ENCODE assay signal across 11 cellular contexts in the genomic region with DNA sequence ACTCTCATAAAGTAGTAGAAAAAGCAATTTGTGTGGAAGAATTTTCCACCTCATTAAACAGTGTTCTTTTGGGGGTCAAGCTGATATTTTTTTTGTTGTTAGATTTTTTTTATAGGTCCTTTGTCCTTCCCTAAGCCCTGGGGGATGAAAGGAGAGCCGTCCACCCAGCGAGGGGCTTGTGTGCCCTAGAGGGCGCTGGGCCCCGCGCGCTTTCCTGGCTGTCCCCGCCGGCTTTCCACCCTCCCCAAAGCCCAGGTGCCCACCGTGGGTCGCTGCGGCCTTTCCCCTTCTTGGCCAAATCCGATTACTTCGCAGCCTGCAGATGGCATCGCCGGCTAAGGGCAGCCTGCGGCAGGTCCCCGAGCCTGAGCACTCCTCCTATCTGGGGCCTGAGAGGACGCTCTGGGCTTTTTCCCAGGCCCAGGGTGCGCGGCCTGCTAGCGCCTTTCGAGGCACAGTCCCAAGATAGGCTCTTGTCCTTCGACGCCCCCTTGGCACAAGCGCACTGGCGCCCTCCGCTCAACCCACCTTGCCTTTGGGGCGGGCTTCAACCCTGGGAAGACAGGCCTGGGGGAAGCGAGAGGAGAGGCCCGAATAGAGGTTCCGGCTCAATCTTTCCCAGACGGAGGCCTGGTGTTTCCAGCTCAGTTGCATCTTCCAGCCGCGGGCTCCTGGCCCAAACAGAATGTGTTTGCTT. TPM values are rescaled to one million over a fixed set of nuclear protein-coding genes. Genes with fewer than 3 reads are reported as not detected.
DNase-seq lines count a peak whose midpoint lies in the region; ATAC-seq, FAIRE-seq and TF ChIP-seq lines count a peak whose summit lies in the region.
"Had no signal": no experiment of that assay in that cellular context is flagged by ENCODE, and none has a peak within 500 bp of the region (broad histone marks: within the 10 kb centered on the region; RNA-seq: fewer than 3 reads in every experiment).

No MANE protein-coding gene starts in this region.

- H3K9me3 Mint-ChIP-seq in activated CD4-positive, alpha-beta T cell treated with anti-CD3 and anti-CD28 coated beads, Interleukin-2, amount 10 ng/mL, durations not matched to agents 7 days and 5 days: no peaks in the 10 kb centered on the region

- no peak overlapping the region for H2AFZ ChIP-seq in smooth muscle cell (ENCODE audit: low read depth)

- H4K20me1 ChIP-seq in smooth muscle cell (ENCODE audit: low read depth): no peaks in the 10 kb centered on the region

- no peak for ATAC-seq in HG02938 (IDR thresholded peaks at IDR 0.05; ENCODE audit: unreplicated experiment)

- no peaks in the 10 kb centered on the region for H3K36me3 ChIP-seq in smooth muscle cell (ENCODE audit: low read depth)

- no peak for DNase-seq in activated CD4-positive, alpha-beta T cell treated with anti-CD3 and anti-CD28 coated beads, Interleukin-2, amount 10 ng/mL, durations not matched to agents 7 days and 5 days
- DNase-seq in activated CD4-positive, alpha-beta T cell treated with anti-CD3 and anti-CD28 coated beads, Interleukin-2, amount 50 U/mL, for 48 hours: no peak
- peak; percentile 83 for DNase-seq in NCI-H146 (lab: John Stamatoyannopoulos, UW)
- peak in 1 of 2 donors; percentile 29 for DNase-seq in foreskin fibroblast
- DNase-seq in smooth muscle cell (lab: John Stamatoyannopoulos, UW; ENCODE audit: unreplicated experiment): no peak
- DNase-seq in LoVo (ENCODE audit: low spot score): no peak
- no peak for DNase-seq in D721Med (ENCODE audit: insufficient read length, low spot score)

- no peaks in the 10 kb centered on the region for H3K79me2 ChIP-seq in smooth muscle cell (ENCODE audit: low read depth)

- peaks cover 75% of the 10 kb centered on the region for H3K27me3 ChIP-seq in smooth muscle cell (ENCODE audit: low read depth)

- no peak overlapping the region for H3K4me3 ChIP-seq in foreskin fibroblast (ENCODE audit: low read depth in 1 of 2, low read length in 2 of 2)
- H3K4me3 ChIP-seq in smooth muscle cell: no peak overlapping the region

- H3K27me3 Mint-ChIP-seq in activated CD4-positive, alpha-beta T cell treated with anti-CD3 and anti-CD28 coated beads, Interleukin-2, amount 10 ng/mL, durations not matched to agents 7 days and 5 days: peaks cover 52% of the 10 kb centered on the region

- no peak overlapping the region for H3K27ac ChIP-seq in smooth muscle cell (ENCODE audit: low read depth)
- H3K27ac ChIP-seq: VCaP had no signal

- peak overlapping the region; percentile 50 for H3K27ac Mint-ChIP-seq in activated CD4-positive, alpha-beta T cell treated with anti-CD3 and anti-CD28 coated beads, Interleukin-2, amount 10 ng/mL, durations not matched to agents 7 days and 5 days
- H3K27ac Mint-ChIP-seq: activated naive CD4-positive, alpha-beta T cell treated with anti-CD3 and anti-CD28 coated beads, Interleukin-2, amount 50 U/mL, for 72 hours had no signal

- H3K4me1 ChIP-seq in smooth muscle cell (ENCODE audit: low read depth): peaks cover 22% of the 10 kb centered on the region

- CTCF ChIA-PET in activated CD4-positive, alpha-beta T cell treated with anti-CD3 and anti-CD28 coated beads, Interleukin-2, amount 10 ng/mL, durations not matched to agents 7 days and 5 days (lab: Charles Lee): interaction anchor here (0.7 to 1.1 kb wide), 2 partner anchors 34 to 223 kb away, joined by 3 to 4 read pairs; no protein-coding TSS in a partner anchor

- H3K4me3 Mint-ChIP-seq in activated CD4-positive, alpha-beta T cell treated with anti-CD3 and anti-CD28 coated beads, Interleukin-2, amount 10 ng/mL, durations not matched to agents 7 days and 5 days: no peak overlapping the region

- H3K4me2 ChIP-seq in smooth muscle cell: peak overlapping the region; percentile 56

- 15% methylated on average over 34 of the region's 34 CpGs for WGBS in smooth muscle cell (ENCODE audit: low lambda C conversion rate)

- H3K36me3 Mint-ChIP-seq in activated CD4-positive, alpha-beta T cell treated with anti-CD3 and anti-CD28 coated beads, Interleukin-2, amount 10 ng/mL, durations not matched to agents 7 days and 5 days (ENCODE audit: low read depth): peaks cover 13% of the 10 kb centered on the region

- peaks cover 8% of the 10 kb centered on the region for H3K4me1 Mint-ChIP-seq in activated CD4-positive, alpha-beta T cell treated with anti-CD3 and anti-CD28 coated beads, Interleukin-2, amount 10 ng/mL, durations not matched to agents 7 days and 5 days

- peak; percentile 7 for TF ChIP-seq CTCF in foreskin fibroblast (IDR thresholded peaks at IDR 0.05; ENCODE audit: low read depth, low read length)
- TF ChIP-seq CTCF in smooth muscle cell (IDR thresholded peaks at IDR 0.05; ENCODE audit: borderline replicate concordance, insufficient read depth, poor library complexity, severe bottlenecking): no peak
- no peak for TF ChIP-seq CTCF in D721Med (IDR thresholded peaks at IDR 0.05; ENCODE audit: insufficient read depth, missing control alignments)

- no peak overlapping the region for H3K9ac ChIP-seq in smooth muscle cell (ENCODE audit: low read depth)

- H3K9me3 ChIP-seq in smooth muscle cell (replicated peaks; ENCODE audit: low read depth): no peaks in the 10 kb centered on the region

- POLR2A ChIA-PET in activated CD4-positive, alpha-beta T cell treated with anti-CD3 and anti-CD28 coated beads, Interleukin-2, amount 10 ng/mL, durations not matched to agents 7 days and 5 days (lab: Charles Lee): no interaction called here

- no peak for FAIRE-seq in D721Med (lab: Jason Lieb, UNC)
- FAIRE-seq: endometrium had no signal

- no peaks in the 10 kb centered on the region for H3F3A ChIP-seq in smooth muscle cell (ENCODE audit: low read depth)

RNA-seq across cellular contexts. Expression of gene TFAP2A, which starts 33.6 kb away (rescaled TPM):
- not detected for total RNA-seq in activated CD4-positive, alpha-beta T cell treated with anti-CD3 and anti-CD28 coated beads, Interleukin-2, amount 10 ng/mL, durations not matched to agents 7 days and 5 days
- 6.2 and 13.6 TPM in 2 replicates for total RNA-seq in smooth muscle cell
- polyA plus RNA-seq in smooth muscle cell: 10.1 and 33.9 TPM in 2 replicates
